22 cellular contexts compared by ENCODE assay signal in genomic region chrX:73448379-73448778, GRCh38. TPM values are rescaled to one million over a fixed set of nuclear protein-coding genes. Genes with fewer than 3 reads are reported as not detected.
DNase-seq lines count a peak whose midpoint lies in the region; ATAC-seq and TF ChIP-seq lines count a peak whose summit lies in the region.
"Had no signal": no experiment of that assay in that cellular context is flagged by ENCODE, and none has a peak within 500 bp of the region (broad histone marks: within the 10 kb centered on the region; RNA-seq: fewer than 3 reads in every experiment).

No MANE protein-coding gene starts in this region.

- no peak overlapping the region for H2BK5ac ChIP-seq in trophoblast cell (ENCODE audit: low read depth, low read length, poor library complexity)

- no peak overlapping the region for H3K9ac ChIP-seq in trophoblast cell (ENCODE audit: low read length)

- H3K27me3 ChIP-seq in H7 (ENCODE audit: control insufficient read depth, insufficient read depth, low read length) (peaks cover 50% of the 10 kb centered on the region), trophoblast cell (ENCODE audit: insufficient read depth, low read length) (peaks cover 15% of the 10 kb centered on the region), MG63 (no peaks in the 10 kb centered on the region)

- no peak overlapping the region for H4K91ac ChIP-seq in trophoblast cell (ENCODE audit: low read depth, low read length)

- no peaks in the 10 kb centered on the region for H3K79me1 ChIP-seq in trophoblast cell (ENCODE audit: low read length)

- CTCF ChIA-PET in activated CD4-positive, alpha-beta T cell treated with anti-CD3 and anti-CD28 coated beads for 36 hours (lab: Charles Lee) = no interaction called here
- CTCF ChIA-PET in RWPE1 (lab: Yijun Ruan, JAX) = no interaction called here

- no peaks in the 10 kb centered on the region for H3K36me3 Mint-ChIP-seq in activated CD4-positive, alpha-beta T cell treated with anti-CD3 and anti-CD28 coated beads for 36 hours (ENCODE audit: low read depth)
- no peaks in the 10 kb centered on the region for H3K36me3 Mint-ChIP-seq in activated CD4-positive, alpha-beta T cell treated with anti-CD3 and anti-CD28 coated beads, Interleukin-2, amount 10 ng/mL, durations not matched to agents 24 days and 14 days (ENCODE audit: low read depth)
- H3K36me3 Mint-ChIP-seq in glutamatergic neuron (ENCODE audit: unreplicated experiment) = no peaks in the 10 kb centered on the region
- H3K36me3 Mint-ChIP-seq: T-cell had no signal

- H3K36me3 ChIP-seq in H7 (replicated peaks; ENCODE audit: control insufficient read depth, insufficient read depth, low read length) = no peaks in the 10 kb centered on the region
- H3K36me3 ChIP-seq in trophoblast cell (ENCODE audit: control insufficient read depth in 1 of 2, insufficient read depth in 2 of 2, low read length in 2 of 2) = no peaks in the 10 kb centered on the region
- H3K36me3 ChIP-seq in MG63 = no peaks in the 10 kb centered on the region

- no peak overlapping the region for H3K14ac ChIP-seq in trophoblast cell (ENCODE audit: low read length)

- no peak overlapping the region for H2AFZ ChIP-seq in trophoblast cell (ENCODE audit: insufficient read depth, low read length, poor library complexity)

- H3K4ac ChIP-seq in trophoblast cell (ENCODE audit: low read depth, low read length) = no peak overlapping the region

- no peak overlapping the region for H3K18ac ChIP-seq in trophoblast cell (ENCODE audit: low read length)

- H3K27ac ChIP-seq in trophoblast cell (ENCODE audit: low read depth, low read length) = no peak overlapping the region
- H3K27ac ChIP-seq in RWPE1 = no peak overlapping the region

- no peak overlapping the region for H4K12ac ChIP-seq in trophoblast cell (ENCODE audit: low read depth, low read length)

- POLR2A ChIA-PET in activated CD4-positive, alpha-beta T cell treated with anti-CD3 and anti-CD28 coated beads for 36 hours (lab: Charles Lee) = no interaction called here
- POLR2A ChIA-PET in RWPE1 (lab: Yijun Ruan, JAX; ENCODE audit: low non-redundant PET) = no interaction called here

- H3K4me3 ChIP-seq in H7 (ENCODE audit: insufficient read depth, low read depth, low read length) = peak overlapping the region; percentile 35; the same call in 1 of the 2 replicates
- no peak overlapping the region for H3K4me3 ChIP-seq in trophoblast cell (ENCODE audit: low read depth, low read length)
- H3K4me3 ChIP-seq in MG63 = no peak overlapping the region
- H3K4me3 ChIP-seq: GM12878, lung had no signal

- intact Hi-C loops in activated CD4-positive, alpha-beta T cell treated with anti-CD3 and anti-CD28 coated beads for 36 hours (cut with DNase I, micrococcal nuclease) = no loop called here
- intact Hi-C loops in activated CD4-positive, alpha-beta T cell treated with anti-CD3 and anti-CD28 coated beads, Interleukin-2, amount 10 ng/mL, durations not matched to agents 24 days and 14 days (cut with micrococcal nuclease) = no loop called here

- H3K4me3 Mint-ChIP-seq in activated CD4-positive, alpha-beta T cell treated with anti-CD3 and anti-CD28 coated beads for 36 hours = no peak overlapping the region
- H3K4me3 Mint-ChIP-seq in activated CD4-positive, alpha-beta T cell treated with anti-CD3 and anti-CD28 coated beads, Interleukin-2, amount 10 ng/mL, durations not matched to agents 24 days and 14 days = no peak overlapping the region
- H3K4me3 Mint-ChIP-seq in glutamatergic neuron (ENCODE audit: unreplicated experiment) = peak overlapping the region; percentile 49
- H3K4me3 Mint-ChIP-seq: activated naive CD4-positive, alpha-beta T cell treated with anti-CD3 and anti-CD28 coated beads for 36 hours had no signal

- no peak overlapping the region for H2BK120ac ChIP-seq in trophoblast cell (ENCODE audit: insufficient read depth, low read length, poor library complexity)

- H3K27ac Mint-ChIP-seq in activated CD4-positive, alpha-beta T cell treated with anti-CD3 and anti-CD28 coated beads for 36 hours = no peak overlapping the region
- H3K27ac Mint-ChIP-seq in activated CD4-positive, alpha-beta T cell treated with anti-CD3 and anti-CD28 coated beads, Interleukin-2, amount 10 ng/mL, durations not matched to agents 24 days and 14 days = no peak overlapping the region
- no peak overlapping the region for H3K27ac Mint-ChIP-seq in glutamatergic neuron (ENCODE audit: unreplicated experiment)
- H3K27ac Mint-ChIP-seq: activated naive CD4-positive, alpha-beta T cell treated with anti-CD3 and anti-CD28 coated beads for 36 hours; progenitor cell of endocrine pancreas; T-cell had no signal

- DNase-seq in activated CD4-positive, alpha-beta T cell treated with anti-CD3 and anti-CD28 coated beads for 36 hours = peak; percentile 4
- no peak for DNase-seq in activated CD4-positive, alpha-beta T cell treated with anti-CD3 and anti-CD28 coated beads, Interleukin-2, amount 10 ng/mL, durations not matched to agents 24 days and 14 days
- DNase-seq in H7 (peak; percentile 29), glutamatergic neuron (peak; percentile 20), trophoblast cell (no peak), MG63 (no peak), RWPE1 (ENCODE audit: low spot score) (no peak)
- DNase-seq: activated naive CD4-positive, alpha-beta T cell treated with anti-CD3 and anti-CD28 coated beads for 36 hours; C1 segment of cervical spinal cord; GF-D8; Karpas-422; NCI-H1092; NCI-H2081 treated with DMSO at 0.1 percent for 48 hours; NCI-H510A; SIG-M5; small intestine; T-cell had no signal

- H3K4me1 ChIP-seq in trophoblast cell (ENCODE audit: control insufficient read depth in 1 of 2, insufficient read depth in 2 of 2, low read length in 2 of 2) = no peaks in the 10 kb centered on the region

- no peak overlapping the region for H2AK5ac ChIP-seq in trophoblast cell (ENCODE audit: low read length)

- H3K9me3 ChIP-seq in trophoblast cell (ENCODE audit: insufficient read depth, low read depth, low read length) (no peaks in the 10 kb centered on the region), MG63 (no peaks in the 10 kb centered on the region)

- TF ChIP-seq CTCF in glutamatergic neuron (IDR thresholded peaks at IDR 0.05; ENCODE audit: partially characterized antibody, unreplicated experiment) (no peak), RWPE1 (conservative IDR thresholded peaks at IDR 0.05; ENCODE audit: low read depth) (no peak)

- no peak overlapping the region for H4K8ac ChIP-seq in trophoblast cell (ENCODE audit: low read depth, low read length)

- H3K4me2 ChIP-seq in trophoblast cell (ENCODE audit: low read length) = peak overlapping the region; percentile 32

- no peak overlapping the region for H2BK12ac ChIP-seq in trophoblast cell (ENCODE audit: low read length)

- H3K9me3 Mint-ChIP-seq in activated CD4-positive, alpha-beta T cell treated with anti-CD3 and anti-CD28 coated beads for 36 hours (ENCODE audit: low read depth) = no peaks in the 10 kb centered on the region
- no peaks in the 10 kb centered on the region for H3K9me3 Mint-ChIP-seq in activated CD4-positive, alpha-beta T cell treated with anti-CD3 and anti-CD28 coated beads, Interleukin-2, amount 10 ng/mL, durations not matched to agents 24 days and 14 days
- no peaks in the 10 kb centered on the region for H3K9me3 Mint-ChIP-seq in glutamatergic neuron (ENCODE audit: unreplicated experiment)
- H3K9me3 Mint-ChIP-seq: activated naive CD4-positive, alpha-beta T cell treated with anti-CD3 and anti-CD28 coated beads for 36 hours; T-cell had no signal

- no peak for ATAC-seq in activated CD4-positive, alpha-beta T cell treated with anti-CD3 and anti-CD28 coated beads for 36 hours
- no peak for ATAC-seq in GM19324 (IDR thresholded peaks at IDR 0.05; ENCODE audit: low FRiP score, unreplicated experiment)
- ATAC-seq: GM12878, T-cell had no signal

- H3K23ac ChIP-seq in trophoblast cell (ENCODE audit: low read length) = no peak overlapping the region

- peaks cover 5% of the 10 kb centered on the region for H3K4me1 Mint-ChIP-seq in activated CD4-positive, alpha-beta T cell treated with anti-CD3 and anti-CD28 coated beads for 36 hours
- no peaks in the 10 kb centered on the region for H3K4me1 Mint-ChIP-seq in activated CD4-positive, alpha-beta T cell treated with anti-CD3 and anti-CD28 coated beads, Interleukin-2, amount 10 ng/mL, durations not matched to agents 24 days and 14 days
- H3K4me1 Mint-ChIP-seq in glutamatergic neuron (ENCODE audit: low read depth, unreplicated experiment) = no peaks in the 10 kb centered on the region

- no CpG with 5 or more reads among the region's 20 CpGs for WGBS in trophoblast cell (ENCODE audit: extremely low coverage, insufficient coverage, insufficient read length)

- H3K79me2 ChIP-seq in trophoblast cell (ENCODE audit: control insufficient read depth, insufficient read depth, low read length, poor library complexity) = no peaks in the 10 kb centered on the region

- H3K27me3 Mint-ChIP-seq in activated CD4-positive, alpha-beta T cell treated with anti-CD3 and anti-CD28 coated beads for 36 hours = peaks cover 31% of the 10 kb centered on the region
- peaks cover 20% of the 10 kb centered on the region for H3K27me3 Mint-ChIP-seq in activated CD4-positive, alpha-beta T cell treated with anti-CD3 and anti-CD28 coated beads, Interleukin-2, amount 10 ng/mL, durations not matched to agents 24 days and 14 days
- H3K27me3 Mint-ChIP-seq in glutamatergic neuron (ENCODE audit: unreplicated experiment) = peaks cover 10% of the 10 kb centered on the region

RNA-seq across cellular contexts. Expression of gene CDX4, which starts 1.5 kb away (rescaled TPM):
- total RNA-seq in activated CD4-positive, alpha-beta T cell treated with anti-CD3 and anti-CD28 coated beads for 36 hours = not detected
- total RNA-seq in activated CD4-positive, alpha-beta T cell treated with anti-CD3 and anti-CD28 coated beads, Interleukin-2, amount 10 ng/mL, durations not matched to agents 24 days and 14 days = not detected in 2 replicates
- 21.7 and 23.8 TPM in 2 replicates for total RNA-seq in H7 (2014; rRNA removed; shearing (Covaris generic))
- not detected for total RNA-seq in glutamatergic neuron (ENCODE audit: unreplicated experiment)
- polyA plus RNA-seq in trophoblast cell (2013) = not detected in 2 replicates
- total RNA-seq in MG63 (2014; rRNA removed; shearing (Covaris generic); ENCODE audit: low replicate concordance) = not detected in 2 replicates
- total RNA-seq: activated naive CD4-positive, alpha-beta T cell treated with anti-CD3 and anti-CD28 coated beads for 36 hours; GM12878; lung; OCI-LY7; progenitor cell of endocrine pancreas; T-cell had no signal
- polyA plus RNA-seq: GM12878, lung, small intestine had no signal

Comparison
In these comparisons a context has a peak if more than half of its experiments do, and no peak if none do; other contexts are left out.
1. DNase-seq: peak in activated CD4-positive, alpha-beta T cell treated with anti-CD3 and anti-CD28 coated beads for 36 hours (single experiment), H7 (single experiment) and glutamatergic neuron (single experiment); none in activated CD4-positive, alpha-beta T cell treated with anti-CD3 and anti-CD28 coated beads, Interleukin-2, amount 10 ng/mL, durations not matched to agents 24 days and 14 days (single experiment), trophoblast cell (0 of 2), MG63 (single experiment) and RWPE1 (single experiment).
2. RNA of gene CDX4, which starts 1.5 kb away (total RNA-seq): 21.7 to 23.8 TPM in H7; not detected in activated CD4-positive, alpha-beta T cell treated with anti-CD3 and anti-CD28 coated beads for 36 hours, not detected in activated CD4-positive, alpha-beta T cell treated with anti-CD3 and anti-CD28 coated beads, Interleukin-2, amount 10 ng/mL, durations not matched to agents 24 days and 14 days, not detected in glutamatergic neuron (single experiment) and not detected in MG63; every median in the first group is over 10 times any median in the second.